Comparison of ENCODE assay signal across 21 cellular contexts in genomic region chr20:43839793-43840199, GRCh38.
DNase-seq lines count a peak whose midpoint lies in the region; ATAC-seq, FAIRE-seq and TF ChIP-seq lines count a peak whose summit lies in the region.
"Had no signal": no experiment of that assay in that cellular context is flagged by ENCODE, and none has a peak within 500 bp of the region (broad histone marks: within the 10 kb centered on the region; RNA-seq: fewer than 3 reads in every experiment).

No MANE protein-coding gene starts in this region.

- in situ Hi-C loops in HepG2 (cut with HindIII; ENCODE audit: extremely low pct_ligation_motif_present, low pct_unique_long_range_greater_than_20kb), result no loop called here

- no peak for TF ChIP-seq RAD21 in HepG2 (CRISPR knock-in tag; IDR thresholded peaks at IDR 0.05)

- peak overlapping the region; percentile 67 for H3K4me3 Mint-ChIP-seq in activated T-helper 1 cell treated with anti-CD3 and anti-CD28 coated beads, Interleukin-12 subunit alpha, Interleukin-12 subunit beta, Interleukin-2, Interleukin-4 antibody, amounts not matched to agents 30 ng/mL and 10 ng/mL and 1 ng/mL, durations not matched to agents 14 hours and 24 hours and 36 hours
- H3K4me3 Mint-ChIP-seq: dendritic cell treated with granulocyte-macrophage colony-stimulating factor and Interleukin-4, amounts not matched to agents 40 ng/mL and 50 ng/mL, for 4 days; memory B cell; naive thymus-derived CD8-positive, alpha-beta T cell had no signal

- DNase-seq in HepG2 (ENCODE audit: low spot score), result no peak
- no peak for DNase-seq in right lobe of liver
- no peak for DNase-seq in activated T-helper 1 cell treated with anti-CD3 and anti-CD28 coated beads, Interleukin-12 subunit alpha, Interleukin-12 subunit beta, Interleukin-2, Interleukin-4 antibody, amounts not matched to agents 30 ng/mL and 10 ng/mL and 1 ng/mL, durations not matched to agents 14 hours and 24 hours and 36 hours (ENCODE audit: low spot score)
- DNase-seq in GM19238 (ENCODE audit: insufficient read length, low spot score), result no peak
- no peak for DNase-seq in sigmoid colon
- DNase-seq: foreskin melanocyte, KG1, NCI-H1048, NCI-H2081, SIG-M5, WERI-Rb-1 had no signal

- no peaks in the 10 kb centered on the region for H3K79me2 ChIP-seq in HepG2 (ENCODE audit: insufficient read depth, low read length)
- H3K79me2 ChIP-seq: parathyroid adenoma had no signal

- WGBS in HepG2 (ENCODE audit: low lambda C conversion rate), result 12% methylated on average over 4 of the region's 4 CpGs
- 74% methylated on average over 4 of the region's 4 CpGs for WGBS in right lobe of liver (ENCODE audit: insufficient coverage, low coverage, low lambda C conversion rate, missing lambda C conversion rate)
- 69 to 77% methylated on average over 4 of the region's 4 CpGs for WGBS in sigmoid colon, 2 donors

- H3K27me3 ChIP-seq in HepG2 (ENCODE audit: control insufficient read depth in 1 of 2, insufficient read depth in 2 of 2, low read length in 2 of 2), result peaks cover 2 to 22% of the 10 kb centered on the region in 2 experiments; a peak in 2 of 5 replicates
- H3K27me3 ChIP-seq in right lobe of liver, result no peaks in the 10 kb centered on the region
- H3K27me3 ChIP-seq in sigmoid colon, result no peaks in the 10 kb centered on the region

- H3K9me3 ChIP-seq in HepG2 (ENCODE audit: low read length) (no peaks in the 10 kb centered on the region), right lobe of liver (no peaks in the 10 kb centered on the region), sigmoid colon (no peaks in the 10 kb centered on the region)
- H3K9me3 ChIP-seq: breast epithelium, Caco-2 had no signal

- H4K20me1 ChIP-seq in HepG2 (ENCODE audit: insufficient read depth, low read length), result no peaks in the 10 kb centered on the region

- no peaks in the 10 kb centered on the region for H3K36me3 Mint-ChIP-seq in activated T-helper 1 cell treated with anti-CD3 and anti-CD28 coated beads, Interleukin-12 subunit alpha, Interleukin-12 subunit beta, Interleukin-2, Interleukin-4 antibody, amounts not matched to agents 30 ng/mL and 10 ng/mL and 1 ng/mL, durations not matched to agents 14 hours and 24 hours and 36 hours (ENCODE audit: low read depth)
- H3K36me3 Mint-ChIP-seq: memory B cell; naive thymus-derived CD8-positive, alpha-beta T cell had no signal

- H3K36me3 ChIP-seq in HepG2 (replicated peaks in 1 of 2; ENCODE audit: control insufficient read depth in 1 of 2, insufficient read depth in 2 of 2, low read length in 2 of 2) (no peaks in the 10 kb centered on the region), right lobe of liver (no peaks in the 10 kb centered on the region), sigmoid colon (no peaks in the 10 kb centered on the region)
- H3K36me3 ChIP-seq: breast epithelium, WERI-Rb-1 had no signal

- H3K9ac ChIP-seq in HepG2 (ENCODE audit: insufficient read depth, low read depth, low read length), result no peak overlapping the region
- H3K9ac ChIP-seq: parathyroid adenoma had no signal

- BruUV-seq in HepG2 (replicated peaks; lab: Mats Ljungman, UMichigan), result no TSS peak

- H3K4me1 ChIP-seq in HepG2 (ENCODE audit: insufficient read depth, low read length), result no peaks in the 10 kb centered on the region
- no peaks in the 10 kb centered on the region for H3K4me1 ChIP-seq in right lobe of liver
- H3K4me1 ChIP-seq in sigmoid colon, result no peaks in the 10 kb centered on the region
- H3K4me1 ChIP-seq: breast epithelium, Caco-2, parathyroid adenoma had no signal

- H3K27ac ChIP-seq in HepG2 (ENCODE audit: extremely low read length, insufficient read depth, low read length) (no peak overlapping the region), right lobe of liver (no peak overlapping the region), sigmoid colon (no peak overlapping the region)
- H3K27ac ChIP-seq: breast epithelium, epithelial cell of prostate, parathyroid adenoma, WERI-Rb-1 had no signal

- intact Hi-C loops in HepG2 (cut with micrococcal nuclease; ENCODE audit: unreplicated experiment) (loop anchor here (2.0 kb wide), 1 partner anchor 391 kb away; no protein-coding TSS in a partner anchor), right lobe of liver (cut with DNase I) (loop anchor here in 1 of 2 donors (10.0 kb wide), 1 partner anchor 85 kb away; no protein-coding TSS in a partner anchor), sigmoid colon (cut with DNase I) (no loop called here)
- intact Hi-C loops in activated T-helper 1 cell treated with anti-CD3 and anti-CD28 coated beads, Interleukin-12 subunit alpha, Interleukin-12 subunit beta, Interleukin-2, Interleukin-4 antibody, amounts not matched to agents 30 ng/mL and 10 ng/mL and 1 ng/mL, durations not matched to agents 14 hours and 24 hours and 36 hours (cut with micrococcal nuclease), result loop anchor here (1.0 to 2.0 kb wide), 4 partner anchors 75 to 241 kb away; partner anchors contain the start of gene TOX2

- H2AFZ ChIP-seq in HepG2 (ENCODE audit: low read length), result no peak overlapping the region
- H2AFZ ChIP-seq: parathyroid adenoma had no signal

- H3K4me3 ChIP-seq in HepG2 (replicated peaks in 1 of 3; ENCODE audit: insufficient read depth in 1 of 3, low read depth in 2 of 3, low read length in 3 of 3) (no peak overlapping the region), right lobe of liver (no peak overlapping the region), sigmoid colon (no peak overlapping the region)
- H3K4me3 ChIP-seq: breast epithelium had no signal

- no peak overlapping the region for H3K4me2 ChIP-seq in HepG2 (ENCODE audit: low read depth, low read length)

- ATAC-seq in HepG2 (no peak), right lobe of liver (no peak), GM21529 (IDR thresholded peaks at IDR 0.05; ENCODE audit: unreplicated experiment) (peak; percentile 51), GM21447 (IDR thresholded peaks at IDR 0.05; ENCODE audit: unreplicated experiment) (no peak)

- TF ChIP-seq EP300 in HepG2 (IDR thresholded peaks at IDR 0.05; ENCODE audit: low read depth in 2 of 2, low read length in 2 of 2), result no peak
- no peak for TF ChIP-seq EP300 in HepG2 (CRISPR knock-in tag; IDR thresholded peaks at IDR 0.05; ENCODE audit: borderline replicate concordance)
- no peak for TF ChIP-seq EP300 in sigmoid colon (IDR thresholded peaks at IDR 0.05)

- FAIRE-seq in HepG2 (lab: Jason Lieb, UNC), result no peak
- FAIRE-seq: urothelium cell line had no signal

- peaks cover 52% of the 10 kb centered on the region for H3K4me1 Mint-ChIP-seq in activated T-helper 1 cell treated with anti-CD3 and anti-CD28 coated beads, Interleukin-12 subunit alpha, Interleukin-12 subunit beta, Interleukin-2, Interleukin-4 antibody, amounts not matched to agents 30 ng/mL and 10 ng/mL and 1 ng/mL, durations not matched to agents 14 hours and 24 hours and 36 hours (ENCODE audit: low read depth)

- TF ChIP-seq CTCF in HepG2 (CRISPR knock-in tag; IDR thresholded peaks at IDR 0.05) (no peak), right lobe of liver (IDR thresholded peaks at IDR 0.05) (no peak), sigmoid colon (IDR thresholded peaks at IDR 0.05) (no peak)

- peak overlapping the region; percentile 85 for H3K27ac Mint-ChIP-seq in activated T-helper 1 cell treated with anti-CD3 and anti-CD28 coated beads, Interleukin-12 subunit alpha, Interleukin-12 subunit beta, Interleukin-2, Interleukin-4 antibody, amounts not matched to agents 30 ng/mL and 10 ng/mL and 1 ng/mL, durations not matched to agents 14 hours and 24 hours and 36 hours
- H3K27ac Mint-ChIP-seq: dendritic cell treated with granulocyte-macrophage colony-stimulating factor and Interleukin-4, amounts not matched to agents 40 ng/mL and 50 ng/mL, for 4 days; memory B cell had no signal

- POLR2A ChIA-PET in HepG2 (lab: Yijun Ruan, JAX), result no interaction called here

- peaks cover 7% of the 10 kb centered on the region for H3K27me3 Mint-ChIP-seq in activated T-helper 1 cell treated with anti-CD3 and anti-CD28 coated beads, Interleukin-12 subunit alpha, Interleukin-12 subunit beta, Interleukin-2, Interleukin-4 antibody, amounts not matched to agents 30 ng/mL and 10 ng/mL and 1 ng/mL, durations not matched to agents 14 hours and 24 hours and 36 hours (ENCODE audit: insufficient read depth)

- H3K9me3 Mint-ChIP-seq in activated T-helper 1 cell treated with anti-CD3 and anti-CD28 coated beads, Interleukin-12 subunit alpha, Interleukin-12 subunit beta, Interleukin-2, Interleukin-4 antibody, amounts not matched to agents 30 ng/mL and 10 ng/mL and 1 ng/mL, durations not matched to agents 14 hours and 24 hours and 36 hours, result no peaks in the 10 kb centered on the region
- H3K9me3 Mint-ChIP-seq: dendritic cell treated with granulocyte-macrophage colony-stimulating factor and Interleukin-4, amounts not matched to agents 40 ng/mL and 50 ng/mL, for 4 days; memory B cell; naive thymus-derived CD8-positive, alpha-beta T cell had no signal

- CTCF ChIA-PET in HepG2 (lab: Yijun Ruan, JAX; ENCODE audit: low intra/inter-chr PET ratio, low total read pairs), result no interaction called here

- no peak for TF ChIP-seq POLR2A in HepG2 (IDR thresholded peaks at IDR 0.05; ENCODE audit: insufficient read depth in 1 of 2, low read depth in 2 of 2, low read length in 2 of 2)
- no peak for TF ChIP-seq POLR2A in right lobe of liver (IDR thresholded peaks at IDR 0.05)
- no peak for TF ChIP-seq POLR2A in sigmoid colon (IDR thresholded peaks at IDR 0.05)
